ENCODE assay signal across 8 cellular contexts in the genomic region with DNA sequence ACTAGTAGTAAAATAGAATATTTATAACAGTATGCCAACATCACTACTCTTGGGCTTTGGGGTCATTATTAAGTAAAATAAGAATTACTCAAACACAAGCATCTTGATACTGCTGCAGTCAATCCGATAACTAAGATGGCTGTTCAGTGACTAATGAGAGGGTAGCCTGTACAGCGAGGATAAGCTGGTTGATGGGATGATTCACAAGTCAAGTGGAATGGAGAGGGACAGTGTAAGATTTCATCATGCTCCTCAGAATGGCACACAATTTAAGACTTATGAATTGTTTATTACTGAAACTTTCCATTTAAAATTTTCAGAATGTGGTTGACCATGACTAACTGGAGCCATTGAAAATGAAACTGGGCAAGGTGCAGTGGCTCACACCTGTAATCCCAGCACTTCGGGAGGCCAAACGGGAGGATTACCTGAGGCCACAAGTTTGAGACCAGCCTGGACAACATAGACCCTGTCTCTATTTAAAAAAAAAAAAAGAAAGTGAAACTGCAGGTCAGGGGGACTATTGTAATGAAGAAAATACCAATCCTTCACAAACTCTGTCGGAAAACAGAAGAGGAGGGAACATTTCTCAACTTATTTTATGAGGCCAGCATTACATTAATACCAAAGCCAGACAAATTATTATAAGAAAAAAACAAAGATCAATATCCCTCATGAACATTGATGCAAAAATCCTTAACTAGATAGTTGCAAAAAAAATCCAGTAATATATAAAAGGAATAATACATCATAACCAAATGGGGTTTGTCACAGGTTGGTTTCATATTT. TPM values are rescaled to one million over a fixed set of nuclear protein-coding genes. Genes with fewer than 3 reads are reported as not detected.
DNase-seq lines count a peak whose midpoint lies in the region; ATAC-seq, FAIRE-seq and TF ChIP-seq lines count a peak whose summit lies in the region.
"Had no signal": no experiment of that assay in that cellular context is flagged by ENCODE, and none has a peak within 500 bp of the region (broad histone marks: within the 10 kb centered on the region; RNA-seq: fewer than 3 reads in every experiment).

No MANE protein-coding gene starts in this region.

- no peaks in the 10 kb centered on the region for H3K9me3 Mint-ChIP-seq in activated CD8-positive, alpha-beta T cell treated with anti-CD3 and anti-CD28 coated beads, Interleukin-2, amount 10 ng/mL, durations not matched to agents 7 days and 5 days (ENCODE audit: insufficient read depth)
- H3K9me3 Mint-ChIP-seq in natural killer cell treated with Interleukin-12 subunit alpha and Interleukin-12 subunit beta and Interleukin-15 and Interleukin-18, amount 100 ng/mL, for 72 hours = no peaks in the 10 kb centered on the region

- no peak for TF ChIP-seq POLR2A in transverse colon (IDR thresholded peaks at IDR 0.05)

- TF ChIP-seq CTCF in D721Med (IDR thresholded peaks at IDR 0.05; ENCODE audit: insufficient read depth, missing control alignments) = no peak
- no peak for TF ChIP-seq CTCF in transverse colon (IDR thresholded peaks at IDR 0.05)

- H3K4me1 Mint-ChIP-seq in activated CD8-positive, alpha-beta T cell treated with anti-CD3 and anti-CD28 coated beads, Interleukin-2, amount 10 ng/mL, durations not matched to agents 7 days and 5 days (ENCODE audit: low read depth) = peaks cover 25% of the 10 kb centered on the region
- H3K4me1 Mint-ChIP-seq in natural killer cell treated with Interleukin-12 subunit alpha and Interleukin-12 subunit beta and Interleukin-15 and Interleukin-18, amount 100 ng/mL, for 72 hours (ENCODE audit: low read depth in 2 of 2) = peaks cover 36 to 45% of the 10 kb centered on the region in 2 donors

- peaks cover 0 to 25% (median 5%) of the 10 kb centered on the region in 4 donors for H3K4me1 ChIP-seq in transverse colon

- in situ Hi-C loops in transverse colon (cut with MboI; ENCODE audit: low pct_ligation_motif_present in 1 of 4, low pct_unique_long_range_greater_than_20kb in 1 of 4, low sequenced_read_pairs in 3 of 4) = no loop called here

- H3K36me3 Mint-ChIP-seq in activated CD8-positive, alpha-beta T cell treated with anti-CD3 and anti-CD28 coated beads, Interleukin-2, amount 10 ng/mL, durations not matched to agents 7 days and 5 days (ENCODE audit: low read depth) = peaks cover 31% of the 10 kb centered on the region
- H3K36me3 Mint-ChIP-seq in natural killer cell treated with Interleukin-12 subunit alpha and Interleukin-12 subunit beta and Interleukin-15 and Interleukin-18, amount 100 ng/mL, for 72 hours = no peaks in the 10 kb centered on the region

- POLR2A ChIA-PET in activated CD8-positive, alpha-beta T cell treated with anti-CD3 and anti-CD28 coated beads, Interleukin-2, amount 10 ng/mL, durations not matched to agents 7 days and 5 days (lab: Charles Lee) = interaction anchor here (2.4 kb wide), 1 partner anchor 11 kb away, joined by 10 read pairs; the partner anchor contains the start of gene AVL9

- H3K36me3 ChIP-seq in transverse colon = no peaks in the 10 kb centered on the region

- ATAC-seq in GM18868 (IDR thresholded peaks at IDR 0.05; ENCODE audit: unreplicated experiment) (peak; percentile 67), HG03135 (IDR thresholded peaks at IDR 0.05; ENCODE audit: unreplicated experiment) (peak; percentile 76)
- ATAC-seq in activated CD8-positive, alpha-beta T cell treated with anti-CD3 and anti-CD28 coated beads, Interleukin-2, amount 10 ng/mL, durations not matched to agents 7 days and 5 days = peak; percentile 72
- ATAC-seq in natural killer cell treated with Interleukin-12 subunit alpha and Interleukin-12 subunit beta and Interleukin-15 and Interleukin-18, amount 100 ng/mL, for 72 hours = peak; percentile 78 to 82

- peak overlapping the region; percentile 42 for H3K4me3 Mint-ChIP-seq in activated CD8-positive, alpha-beta T cell treated with anti-CD3 and anti-CD28 coated beads, Interleukin-2, amount 10 ng/mL, durations not matched to agents 7 days and 5 days
- peak overlapping the region; percentile 12 for H3K4me3 Mint-ChIP-seq in natural killer cell treated with Interleukin-12 subunit alpha and Interleukin-12 subunit beta and Interleukin-15 and Interleukin-18, amount 100 ng/mL, for 72 hours

- H3K27me3 ChIP-seq in transverse colon = no peaks in the 10 kb centered on the region
- H3K27me3 ChIP-seq: SJCRH30 had no signal

- no peak overlapping the region for H3K4me3 ChIP-seq in transverse colon
- H3K4me3 ChIP-seq: SJCRH30 had no signal

- peak overlapping the region; percentile 40 for H3K27ac Mint-ChIP-seq in activated CD8-positive, alpha-beta T cell treated with anti-CD3 and anti-CD28 coated beads, Interleukin-2, amount 10 ng/mL, durations not matched to agents 7 days and 5 days
- H3K27ac Mint-ChIP-seq in natural killer cell treated with Interleukin-12 subunit alpha and Interleukin-12 subunit beta and Interleukin-15 and Interleukin-18, amount 100 ng/mL, for 72 hours = peak overlapping the region; percentile 69 to 84

- no peaks in the 10 kb centered on the region for H3K9me3 ChIP-seq in transverse colon

- 79 to 86% methylated on average over 5 of the region's 5 CpGs for WGBS in transverse colon (ENCODE audit: low coverage in 1 of 2), 2 donors

- no peaks in the 10 kb centered on the region for H3K27me3 Mint-ChIP-seq in activated CD8-positive, alpha-beta T cell treated with anti-CD3 and anti-CD28 coated beads, Interleukin-2, amount 10 ng/mL, durations not matched to agents 7 days and 5 days (ENCODE audit: low read depth)
- no peaks in the 10 kb centered on the region for H3K27me3 Mint-ChIP-seq in natural killer cell treated with Interleukin-12 subunit alpha and Interleukin-12 subunit beta and Interleukin-15 and Interleukin-18, amount 100 ng/mL, for 72 hours

- CTCF ChIA-PET in activated CD8-positive, alpha-beta T cell treated with anti-CD3 and anti-CD28 coated beads, Interleukin-2, amount 10 ng/mL, durations not matched to agents 7 days and 5 days (lab: Charles Lee) = no interaction called here

- DNase-seq in activated CD8-positive, alpha-beta T cell treated with anti-CD3 and anti-CD28 coated beads, Interleukin-2, amount 10 ng/mL, durations not matched to agents 7 days and 5 days = peak; percentile 24
- no peak for DNase-seq in natural killer cell treated with Interleukin-12 subunit alpha and Interleukin-12 subunit beta and Interleukin-15 and Interleukin-18, amount 100 ng/mL, for 72 hours (ENCODE audit: low spot score)
- DNase-seq in D721Med (ENCODE audit: insufficient read length, low spot score) (no peak), transverse colon (no peak), CD1c-positive myeloid dendritic cell (ENCODE audit: extremely low spot score) (no peak)

- no peak for FAIRE-seq in D721Med (lab: Jason Lieb, UNC)

- intact Hi-C loops in transverse colon (cut with DNase I; ENCODE audit: low total_unique reads) = no loop called here

- H3K27ac ChIP-seq in transverse colon = no peak overlapping the region
- H3K27ac ChIP-seq: SJCRH30 had no signal

- no peak for TF ChIP-seq EP300 in transverse colon (IDR thresholded peaks at IDR 0.05; ENCODE audit: low read depth)

RNA-seq across cellular contexts. Expression of gene AVL9, which starts 11.2 kb away (rescaled TPM):
- 10 to 100 TPM; 29.6 to 30.1 TPM for total RNA-seq in activated CD8-positive, alpha-beta T cell treated with anti-CD3 and anti-CD28 coated beads, Interleukin-2, amount 10 ng/mL, durations not matched to agents 7 days and 5 days
- total RNA-seq in natural killer cell treated with Interleukin-12 subunit alpha and Interleukin-12 subunit beta and Interleukin-15 and Interleukin-18, amount 100 ng/mL, for 72 hours = 10 to 100 TPM; 41.8 to 49.7 TPM
- total RNA-seq in transverse colon = 10 to 100 TPM; 50.9 to 69.2 (median 62.9) TPM

RNA-seq across cellular contexts. Expression of gene LSM5, which starts 16.3 kb away (rescaled TPM):
- 10 to 100 TPM; 94.4 to 97.1 TPM for total RNA-seq in activated CD8-positive, alpha-beta T cell treated with anti-CD3 and anti-CD28 coated beads, Interleukin-2, amount 10 ng/mL, durations not matched to agents 7 days and 5 days
- 100 to 1,000 TPM in 1 of 2 donors, 10 to 100 TPM in 1; 48.6 to 120 TPM for total RNA-seq in natural killer cell treated with Interleukin-12 subunit alpha and Interleukin-12 subunit beta and Interleukin-15 and Interleukin-18, amount 100 ng/mL, for 72 hours
- total RNA-seq in transverse colon = 10 to 100 TPM in 2 of 4 donors, 1 to 10 TPM in 1, not detected in 1; 1.8 to 22.8 (median 18.3) TPM
